In genomic region chr3:175792245-175792644, GRCh38 we compare ENCODE assay signal across 25 cellular contexts.
DNase-seq lines count a peak whose midpoint lies in the region; ATAC-seq, FAIRE-seq and TF ChIP-seq lines count a peak whose summit lies in the region.
"Had no signal": no experiment of that assay in that cellular context is flagged by ENCODE, and none has a peak within 500 bp of the region (broad histone marks: within the 10 kb centered on the region; RNA-seq: fewer than 3 reads in every experiment).

No MANE protein-coding gene starts in this region.

- no peaks in the 10 kb centered on the region for H4K20me1 ChIP-seq in HepG2 (ENCODE audit: insufficient read depth, low read length)
- no peaks in the 10 kb centered on the region for H4K20me1 ChIP-seq in osteoblast (ENCODE audit: insufficient read depth, low read length)
- H4K20me1 ChIP-seq: BLaER1 had no signal

- no peak overlapping the region for H3K4me3 ChIP-seq in liver (ENCODE audit: low read depth in 1 of 3, low read length in 3 of 3)
- H3K4me3 ChIP-seq in HepG2 (replicated peaks in 1 of 3; ENCODE audit: insufficient read depth in 1 of 3, low read depth in 2 of 3, low read length in 3 of 3), result no peak overlapping the region
- no peak overlapping the region for H3K4me3 ChIP-seq in osteoblast (ENCODE audit: insufficient read depth, low read length)
- H3K4me3 ChIP-seq: BLaER1, GM12878 had no signal

- H3K4me1 ChIP-seq in liver (ENCODE audit: control insufficient read depth in 4 of 4, insufficient read depth in 4 of 4, low read length in 3 of 4), result peaks cover 0 to 5% (median under 1%) of the 10 kb centered on the region in 4 donors
- no peaks in the 10 kb centered on the region for H3K4me1 ChIP-seq in HepG2 (ENCODE audit: insufficient read depth, low read length)
- no peaks in the 10 kb centered on the region for H3K4me1 ChIP-seq in osteoblast (ENCODE audit: insufficient read depth, low read length)
- H3K4me1 ChIP-seq: BE2C, BLaER1 had no signal

- in situ Hi-C loops in HepG2 (cut with HindIII; ENCODE audit: extremely low pct_ligation_motif_present, low pct_unique_long_range_greater_than_20kb), result no loop called here

- H3K27me3 Mint-ChIP-seq in natural killer cell (ENCODE audit: low read depth in 2 of 2), result no peaks in the 10 kb centered on the region
- H3K27me3 Mint-ChIP-seq: CD4-positive, alpha-beta memory T cell; CD4-positive, CD25-positive, alpha-beta regulatory T cell; CD8-positive, alpha-beta memory T cell had no signal

- POLR2A ChIA-PET in HepG2 (lab: Yijun Ruan, JAX), result no interaction called here

- CTCF ChIA-PET in HepG2 (lab: Yijun Ruan, JAX; ENCODE audit: low intra/inter-chr PET ratio, low total read pairs), result no interaction called here

- ATAC-seq in HepG2, result no peak
- ATAC-seq in left lobe of liver, result peak; percentile 52
- ATAC-seq in left cardiac atrium, result no peak
- ATAC-seq in natural killer cell, result no peak
- ATAC-seq: GM12878 had no signal

- no peak for TF ChIP-seq CTCF in liver (IDR thresholded peaks at IDR 0.05; ENCODE audit: low read depth, low read length, missing input control)
- no peak for TF ChIP-seq CTCF in HepG2 (CRISPR knock-in tag; IDR thresholded peaks at IDR 0.05)
- TF ChIP-seq CTCF in osteoblast (IDR thresholded peaks at IDR 0.05; ENCODE audit: extremely low read depth, low read depth, low read length), result no peak
- TF ChIP-seq CTCF in natural killer cell (IDR thresholded peaks at IDR 0.05), result no peak

- no peak overlapping the region for H2AFZ ChIP-seq in HepG2 (ENCODE audit: low read length)
- H2AFZ ChIP-seq in osteoblast (ENCODE audit: low read length), result no peak overlapping the region

- H3K9me3 ChIP-seq in liver (ENCODE audit: control insufficient read depth in 4 of 4, low read length in 3 of 4) (no peaks in the 10 kb centered on the region), HepG2 (ENCODE audit: low read length) (peaks cover 30% of the 10 kb centered on the region), osteoblast (ENCODE audit: low read depth, low read length) (no peaks in the 10 kb centered on the region)
- H3K9me3 ChIP-seq: BE2C had no signal

- FAIRE-seq in HepG2 (lab: Jason Lieb, UNC), result no peak
- FAIRE-seq: GM12878, GM12892 had no signal

- H3K4me1 Mint-ChIP-seq in natural killer cell, result no peaks in the 10 kb centered on the region
- H3K4me1 Mint-ChIP-seq: CD14-positive monocyte; CD4-positive, alpha-beta memory T cell; CD4-positive, CD25-positive, alpha-beta regulatory T cell; CD8-positive, alpha-beta memory T cell had no signal

- H3K9me3 Mint-ChIP-seq in natural killer cell, result peaks cover 3% of the 10 kb centered on the region in 2 donors

- no peak overlapping the region for H3K9ac ChIP-seq in liver (ENCODE audit: low read depth in 1 of 2, low read length in 2 of 2)
- no peak overlapping the region for H3K9ac ChIP-seq in HepG2 (ENCODE audit: insufficient read depth, low read depth, low read length)
- H3K9ac ChIP-seq: BLaER1 had no signal

- H3K36me3 Mint-ChIP-seq in natural killer cell, result no peaks in the 10 kb centered on the region
- H3K36me3 Mint-ChIP-seq: CD14-positive monocyte; CD4-positive, alpha-beta memory T cell; CD4-positive, CD25-positive, alpha-beta regulatory T cell; CD8-positive, alpha-beta memory T cell had no signal

- H3K4me3 Mint-ChIP-seq in natural killer cell, result no peak overlapping the region
- H3K4me3 Mint-ChIP-seq: CD14-positive monocyte; CD4-positive, alpha-beta memory T cell; CD4-positive, CD25-positive, alpha-beta regulatory T cell; CD8-positive, alpha-beta memory T cell had no signal

- intact Hi-C loops in HepG2 (cut with micrococcal nuclease; ENCODE audit: unreplicated experiment), result no loop called here
- intact Hi-C loops in left cardiac atrium (cut with DNase I), result no loop called here
- intact Hi-C loops in natural killer cell (cut with micrococcal nuclease), result no loop called here

- H3K27ac Mint-ChIP-seq in natural killer cell, result no peak overlapping the region
- H3K27ac Mint-ChIP-seq: CD14-positive monocyte; CD4-positive, alpha-beta memory T cell; CD4-positive, CD25-positive, alpha-beta regulatory T cell; CD8-positive, alpha-beta memory T cell had no signal

- no peaks in the 10 kb centered on the region for H3K27me3 ChIP-seq in liver (ENCODE audit: control insufficient read depth in 4 of 4, insufficient read depth in 4 of 4, low read length in 3 of 4)
- no peaks in the 10 kb centered on the region for H3K27me3 ChIP-seq in HepG2 (ENCODE audit: control insufficient read depth in 1 of 2, insufficient read depth in 2 of 2, low read length in 2 of 2)
- H3K27me3 ChIP-seq in osteoblast (ENCODE audit: insufficient read depth, low read length), result no peaks in the 10 kb centered on the region
- H3K27me3 ChIP-seq: BE2C, BLaER1 had no signal

- no peaks in the 10 kb centered on the region for H3K36me3 ChIP-seq in liver (ENCODE audit: control insufficient read depth in 4 of 4, insufficient read depth in 3 of 4, low read depth in 1 of 4, low read length in 3 of 4)
- H3K36me3 ChIP-seq in HepG2 (replicated peaks in 1 of 2; ENCODE audit: control insufficient read depth in 1 of 2, insufficient read depth in 2 of 2, low read length in 2 of 2), result no peaks in the 10 kb centered on the region
- H3K36me3 ChIP-seq in osteoblast (ENCODE audit: insufficient read depth, low read length), result no peaks in the 10 kb centered on the region
- H3K36me3 ChIP-seq: BE2C, BLaER1 had no signal

- TF ChIP-seq EP300 in HepG2 (IDR thresholded peaks at IDR 0.05; ENCODE audit: low read depth in 2 of 2, low read length in 2 of 2), result no peak
- TF ChIP-seq EP300 in HepG2 (CRISPR knock-in tag; IDR thresholded peaks at IDR 0.05; ENCODE audit: borderline replicate concordance), result no peak

- H3K4me2 ChIP-seq in HepG2 (ENCODE audit: low read depth, low read length) (no peak overlapping the region), osteoblast (ENCODE audit: insufficient read depth, low read length) (no peak overlapping the region)
- H3K4me2 ChIP-seq: BLaER1 had no signal

- no peak for TF ChIP-seq POLR2A in HepG2 (IDR thresholded peaks at IDR 0.05; ENCODE audit: insufficient read depth in 1 of 2, low read depth in 2 of 2, low read length in 2 of 2)

- H3K27ac ChIP-seq in liver (ENCODE audit: low read depth in 1 of 2, low read length in 2 of 2) (no peak overlapping the region), HepG2 (ENCODE audit: extremely low read length, insufficient read depth, low read length) (no peak overlapping the region), osteoblast (ENCODE audit: low read depth, low read length) (no peak overlapping the region)
- H3K27ac ChIP-seq: 22Rv1, BLaER1 had no signal

- no peak for DNase-seq in HepG2 (ENCODE audit: low spot score)
- no peak for DNase-seq in left lobe of liver (ENCODE audit: low spot score)
- DNase-seq in osteoblast (ENCODE audit: insufficient read length, low spot score, missing footprints), result peak; percentile 56
- DNase-seq in left cardiac atrium, result no peak
- no peak for DNase-seq in natural killer cell
- DNase-seq: ACHN; BE2C; C1 segment of cervical spinal cord; CD4-positive, alpha-beta memory T cell; CD4-positive, CD25-positive, alpha-beta regulatory T cell; CD8-positive, alpha-beta memory T cell; COR-L47; DMS 273 treated with DMSO at 0.1 percent for 48 hours; DMS153; DMS53; DMS79; DND-41; EL; GDM1 had no signal

- TF ChIP-seq RAD21 in liver (IDR thresholded peaks at IDR 0.05) (no peak), HepG2 (CRISPR knock-in tag; IDR thresholded peaks at IDR 0.05) (no peak)

- no TSS peak for BruUV-seq in HepG2 (replicated peaks; lab: Mats Ljungman, UMichigan)

- H3K79me2 ChIP-seq in HepG2 (ENCODE audit: insufficient read depth, low read length) (no peaks in the 10 kb centered on the region), osteoblast (ENCODE audit: insufficient read depth, low read length) (no peaks in the 10 kb centered on the region)

TF ChIP-seq in liver, 16 proteins besides CTCF, POLR2A, EP300 and RAD21 (continues in another document):
- TF ChIP-seq ATF3 (IDR thresholded peaks at IDR 0.05), result no peak
- no peak for TF ChIP-seq FOXA1 (IDR thresholded peaks at IDR 0.05)
- peak; percentile 35 to 68 for TF ChIP-seq HNF4A (conservative IDR thresholded peaks at IDR 0.05)
